Comparison of ENCODE assay signal across 1 cellular context in the genomic region with DNA sequence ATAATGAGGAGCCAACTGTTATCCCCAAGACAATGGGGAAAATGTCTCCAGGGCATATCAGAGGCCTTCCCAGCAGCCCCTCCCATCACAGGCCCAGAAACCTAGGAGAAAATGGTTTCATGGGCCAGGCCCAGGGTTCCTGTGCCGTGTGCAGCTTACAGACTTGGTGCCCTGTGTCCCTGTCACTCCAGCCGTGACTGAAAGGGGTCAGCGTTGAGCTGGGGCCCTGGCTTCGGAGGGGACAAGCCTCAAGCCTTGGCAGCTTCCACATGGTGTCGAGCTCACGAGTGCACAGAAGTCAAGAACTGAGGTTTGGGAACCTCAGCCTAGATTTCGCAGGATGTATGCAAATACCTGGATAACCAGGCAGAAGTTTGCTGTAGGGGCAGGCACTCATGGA.
TF ChIP-seq lines count a peak whose summit lies in the region.

No MANE protein-coding gene starts in this region.

TF ChIP-seq in A549, 52 proteins besides CTCF, POLR2A, EP300 and RAD21 (continued from another document):
- TF ChIP-seq, protein P1, sequence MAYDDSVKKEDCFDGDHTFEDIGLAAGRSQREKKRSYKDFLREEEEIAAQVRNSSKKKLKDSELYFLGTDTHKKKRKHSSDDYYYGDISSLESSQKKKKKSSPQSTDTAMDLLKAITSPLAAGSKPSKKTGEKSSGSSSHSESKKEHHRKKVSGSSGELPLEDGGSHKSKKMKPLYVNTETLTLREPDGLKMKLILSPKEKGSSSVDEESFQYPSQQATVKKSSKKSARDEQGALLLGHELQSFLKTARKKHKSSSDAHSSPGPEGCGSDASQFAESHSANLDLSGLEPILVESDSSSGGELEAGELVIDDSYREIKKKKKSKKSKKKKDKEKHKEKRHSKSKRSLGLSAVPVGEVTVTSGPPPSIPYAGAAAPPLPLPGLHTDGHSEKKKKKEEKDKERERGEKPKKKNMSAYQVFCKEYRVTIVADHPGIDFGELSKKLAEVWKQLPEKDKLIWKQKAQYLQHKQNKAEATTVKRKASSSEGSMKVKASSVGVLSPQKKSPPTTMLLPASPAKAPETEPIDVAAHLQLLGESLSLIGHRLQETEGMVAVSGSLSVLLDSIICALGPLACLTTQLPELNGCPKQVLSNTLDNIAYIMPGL (CRISPR knock-in tag; IDR thresholded peaks at IDR 0.05; ENCODE audit: borderline replicate concordance): no peak
- no peak for TF ChIP-seq PBX3 (IDR thresholded peaks at IDR 0.05)
